In genomic region chr2:179555681-179556283, GRCh38 we compare ENCODE assay signal across 29 cellular contexts.
A peak's percentile ranks its signal among the peaks of the same experiment; 100 is the strongest.
DNase-seq lines count a peak whose midpoint lies in the region; ATAC-seq and TF ChIP-seq lines count a peak whose summit lies in the region.
"Had no signal": no experiment of that assay in that cellular context is flagged by ENCODE, and none has a peak within 500 bp of the region (broad histone marks: within the 10 kb centered on the region; RNA-seq: fewer than 3 reads in every experiment).

No MANE protein-coding gene starts in this region.

- H3K27ac ChIP-seq in right cardiac atrium (ENCODE audit: low read length) (peak overlapping the region; percentile 19), psoas muscle (peak overlapping the region; percentile 41)
- H3K27ac ChIP-seq: 22Rv1, BLaER1, PC-9, SJCRH30 had no signal

- no peak for DNase-seq in right cardiac atrium
- no peak for DNase-seq in left cardiac atrium
- DNase-seq in adipocyte (ENCODE audit: low read depth): no peak
- no peak for DNase-seq in psoas muscle
- DNase-seq in activated gamma-delta T cell treated with Interleukin-2 at 50 U/mL for 16 hours: no peak
- DNase-seq in NCI-H2029 treated with DMSO at 0.1 percent for 48 hours (lab: John Stamatoyannopoulos, UW): no peak
- DNase-seq in GM03348 (ENCODE audit: low spot score): no peak
- DNase-seq: ACHN; CD4-positive, CD25-positive, alpha-beta regulatory T cell; DMS53; HFFc6; KG1; NCI-H1048; NCI-H1417; NCI-H1694 treated with DMSO at 0.1 percent for 48 hours; NCI-H2081 treated with DMSO at 0.1 percent for 48 hours; NCI-H446; NCI-H524 treated with DMSO at 0.1 percent for 48 hours; NCI-H82; PC-9; SJCRH30 had no signal

- ATAC-seq in right cardiac atrium (no peak), left cardiac atrium (no peak), psoas muscle (peak in 3 of 4 donors; percentile 75 to 91 (median 84)), HG03571 (IDR thresholded peaks at IDR 0.05; ENCODE audit: unreplicated experiment) (no peak)
- ATAC-seq: GM12878, GM23338, Right ventricle myocardium inferior, SK-N-SH treated with all-trans-retinoic acid at 6 μM for 48 hours had no signal

- no peak for TF ChIP-seq CTCF in psoas muscle (IDR thresholded peaks at IDR 0.05)

- intact Hi-C loops in right cardiac atrium (cut with DNase I) (no loop called here), left cardiac atrium (cut with DNase I) (no loop called here), psoas muscle (cut with DNase I) (no loop called here)

- H3K27me3 ChIP-seq in right cardiac atrium (ENCODE audit: control insufficient read depth, insufficient read depth) (no peaks in the 10 kb centered on the region), adipocyte (replicated peaks; ENCODE audit: control insufficient read depth, insufficient read depth, low read length) (no peaks in the 10 kb centered on the region), psoas muscle (ENCODE audit: insufficient read depth in 3 of 3, low read length in 2 of 3) (no peaks in the 10 kb centered on the region)
- H3K27me3 ChIP-seq: BLaER1, SJCRH30 had no signal

- WGBS in right cardiac atrium: 56% methylated on average over 6 of the region's 6 CpGs
- WGBS in psoas muscle, 3 donors: 23 to 36% (median 30%) methylated on average over 6 of the region's 6 CpGs

- H3K4me3 ChIP-seq in right cardiac atrium (ENCODE audit: low read length) (peak overlapping the region; percentile 25), adipocyte (ENCODE audit: low read length) (peak overlapping the region; percentile 21), psoas muscle (no peak overlapping the region)
- H3K4me3 ChIP-seq: BLaER1, GM12878, GM23338, HAP-1, PC-9, SJCRH30 had no signal

- H3K4me1 ChIP-seq in right cardiac atrium (ENCODE audit: control insufficient read depth, insufficient read depth, low read length) (no peaks in the 10 kb centered on the region), adipocyte (ENCODE audit: control insufficient read depth, insufficient read depth, low read length) (no peaks in the 10 kb centered on the region), psoas muscle (no peaks in the 10 kb centered on the region)
- H3K4me1 ChIP-seq: BLaER1, SJCRH30 had no signal

- peak overlapping the region; percentile 12 for H3K9ac ChIP-seq in adipocyte (ENCODE audit: low read length)
- H3K9ac ChIP-seq: BLaER1 had no signal

- no peaks in the 10 kb centered on the region for H3K9me3 ChIP-seq in right cardiac atrium (ENCODE audit: control insufficient read depth, low read length)
- peaks cover 4% of the 10 kb centered on the region for H3K9me3 ChIP-seq in adipocyte (ENCODE audit: control insufficient read depth, low read length)
- no peaks in the 10 kb centered on the region for H3K9me3 ChIP-seq in psoas muscle
- H3K9me3 ChIP-seq: BLaER1, HAP-1, SJCRH30 had no signal

- H3K36me3 ChIP-seq in adipocyte (ENCODE audit: control insufficient read depth, insufficient read depth, low read length, severe bottlenecking) (no peaks in the 10 kb centered on the region), psoas muscle (ENCODE audit: insufficient read depth in 1 of 2, low read depth in 1 of 2) (no peaks in the 10 kb centered on the region)
- H3K36me3 ChIP-seq: BLaER1, HAP-1, SJCRH30 had no signal

Comparison
In these comparisons a context has a peak if more than half of its experiments do, and no peak if none do; other contexts are left out.
1. ATAC-seq: peak in psoas muscle (3 of 4); none in right cardiac atrium (0 of 2), left cardiac atrium (0 of 2) and HG03571 (single experiment).